ENCODE assay signal across 20 cellular contexts in the genomic region with DNA sequence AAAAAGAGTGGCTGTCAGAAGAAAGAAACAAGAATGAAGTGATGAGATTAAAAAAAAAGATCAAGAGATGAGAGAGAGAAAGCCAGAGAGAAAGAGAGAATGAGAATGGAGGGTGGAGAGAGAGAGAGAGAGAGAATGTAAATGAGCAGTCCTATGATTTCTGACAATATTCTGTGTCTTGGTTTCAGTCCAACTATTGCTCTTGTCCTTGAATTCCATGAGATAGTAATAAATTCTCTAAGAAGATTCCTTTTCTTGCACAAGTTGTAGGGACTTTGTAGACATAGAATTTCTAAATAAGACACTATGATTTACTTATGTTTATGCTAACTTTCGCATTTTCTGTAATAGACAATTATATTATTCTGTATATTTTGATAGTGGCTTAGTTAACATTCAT.
DNase-seq lines count a peak whose midpoint lies in the region; ATAC-seq, FAIRE-seq and TF ChIP-seq lines count a peak whose summit lies in the region.
"Had no signal": no experiment of that assay in that cellular context is flagged by ENCODE, and none has a peak within 500 bp of the region (broad histone marks: within the 10 kb centered on the region; RNA-seq: fewer than 3 reads in every experiment).

No MANE protein-coding gene starts in this region.

- H3K27ac ChIP-seq in astrocyte (ENCODE audit: low read depth, low read length) (no peak overlapping the region), fibroblast of lung (ENCODE audit: insufficient read depth, low read length) (no peak overlapping the region), mesenchymal stem cell (ENCODE audit: low read length, poor library complexity, severe bottlenecking) (no peak overlapping the region), esophagus squamous epithelium (no peak overlapping the region)
- H3K27ac ChIP-seq: 22Rv1; BLaER1 treated with 17β-estradiol and CSF1 and Interleukin-3, amounts not matched to agents 10 nM and 100 nM had no signal

- H2BK12ac ChIP-seq in mesenchymal stem cell (ENCODE audit: low read length in 2 of 2), result no peak overlapping the region

- H2BK120ac ChIP-seq in mesenchymal stem cell (ENCODE audit: low read depth, low read length), result no peak overlapping the region

- H3K36me3 Mint-ChIP-seq in astrocyte (ENCODE audit: low read depth, unreplicated experiment), result no peaks in the 10 kb centered on the region
- H3K36me3 Mint-ChIP-seq: CD4-positive, CD25-positive, alpha-beta regulatory T cell had no signal

- peaks cover 28% of the 10 kb centered on the region for H3K4me1 Mint-ChIP-seq in astrocyte (ENCODE audit: low read depth, unreplicated experiment)
- H3K4me1 Mint-ChIP-seq: CD4-positive, CD25-positive, alpha-beta regulatory T cell had no signal

- no peak overlapping the region for H3K4me3 Mint-ChIP-seq in astrocyte (ENCODE audit: unreplicated experiment)
- H3K4me3 Mint-ChIP-seq: CD4-positive, CD25-positive, alpha-beta regulatory T cell; IgD-negative memory B cell had no signal

- H3K4me2 ChIP-seq in astrocyte (ENCODE audit: low read length), result no peak overlapping the region
- H3K4me2 ChIP-seq in fibroblast of lung (ENCODE audit: extremely low read depth, insufficient read depth, low read length), result no peak overlapping the region
- H3K4me2 ChIP-seq in mesenchymal stem cell (ENCODE audit: low read length, poor library complexity, severe bottlenecking), result no peak overlapping the region
- H3K4me2 ChIP-seq: BLaER1 treated with 17β-estradiol and CSF1 and Interleukin-3, amounts not matched to agents 10 nM and 100 nM had no signal

- H4K20me1 ChIP-seq in astrocyte (ENCODE audit: insufficient read depth, low read length) (no peaks in the 10 kb centered on the region), fibroblast of lung (ENCODE audit: control insufficient read depth, extremely low read depth, insufficient read depth, low read length) (no peaks in the 10 kb centered on the region)
- H4K20me1 ChIP-seq: BLaER1 treated with 17β-estradiol and CSF1 and Interleukin-3, amounts not matched to agents 10 nM and 100 nM had no signal

- no peak overlapping the region for H4K8ac ChIP-seq in mesenchymal stem cell (ENCODE audit: low read length)

- no peak overlapping the region for H3K23ac ChIP-seq in mesenchymal stem cell (ENCODE audit: low read length in 2 of 2)

- H3K9me3 Mint-ChIP-seq in astrocyte (ENCODE audit: unreplicated experiment), result peaks cover 2% of the 10 kb centered on the region

- H2AFZ ChIP-seq in astrocyte (ENCODE audit: low read depth, low read length) (no peak overlapping the region), fibroblast of lung (ENCODE audit: low read length) (no peak overlapping the region), mesenchymal stem cell (ENCODE audit: low read depth, low read length) (no peak overlapping the region)

- no peaks in the 10 kb centered on the region for H3K79me1 ChIP-seq in mesenchymal stem cell (replicated peaks; ENCODE audit: low read length, poor library complexity, severe bottlenecking)

- no peaks in the 10 kb centered on the region for H3K27me3 Mint-ChIP-seq in astrocyte (ENCODE audit: low read depth, unreplicated experiment)
- H3K27me3 Mint-ChIP-seq: CD4-positive, CD25-positive, alpha-beta regulatory T cell; IgD-negative memory B cell had no signal

- FAIRE-seq in astrocyte (lab: Jason Lieb, UNC), result no peak
- FAIRE-seq: G401.6, GM19239, H54 had no signal

- H3K4me3 ChIP-seq in AG10803 (ENCODE audit: low read length) (no peak overlapping the region), astrocyte (ENCODE audit: insufficient read depth, low read depth, low read length) (no peak overlapping the region), fibroblast of lung (replicated peaks in 1 of 4; ENCODE audit: control extremely low read depth in 1 of 4, insufficient read depth in 1 of 4, low read depth in 3 of 4, low read length in 4 of 4) (no peak overlapping the region), mesenchymal stem cell (ENCODE audit: insufficient read depth in 1 of 2, low read depth in 1 of 2, low read length in 2 of 2) (no peak overlapping the region), esophagus squamous epithelium (no peak overlapping the region)
- H3K4me3 ChIP-seq: BLaER1 treated with 17β-estradiol and CSF1 and Interleukin-3, amounts not matched to agents 10 nM and 100 nM had no signal

- H3K27me3 ChIP-seq in astrocyte (ENCODE audit: insufficient read depth, low read length) (no peaks in the 10 kb centered on the region), fibroblast of lung (ENCODE audit: control insufficient read depth, insufficient read depth, low read length) (no peaks in the 10 kb centered on the region), mesenchymal stem cell (ENCODE audit: control insufficient read depth in 1 of 2, insufficient read depth in 1 of 2, low read length in 2 of 2) (no peaks in the 10 kb centered on the region), esophagus squamous epithelium (no peaks in the 10 kb centered on the region)
- H3K27me3 ChIP-seq: BLaER1 treated with 17β-estradiol and CSF1 and Interleukin-3, amounts not matched to agents 10 nM and 100 nM had no signal

- TF ChIP-seq POLR2A in esophagus squamous epithelium (IDR thresholded peaks at IDR 0.05), result no peak

- no CpG with 5 or more reads among the region's 1 CpG for WGBS in mesenchymal stem cell
- WGBS in esophagus squamous epithelium, 2 donors, result 88 to 93% methylated on average over 1 of the region's 1 CpG

- H3K27ac Mint-ChIP-seq in astrocyte (ENCODE audit: unreplicated experiment), result no peak overlapping the region
- H3K27ac Mint-ChIP-seq: CD4-positive, CD25-positive, alpha-beta regulatory T cell; IgD-negative memory B cell had no signal

- TF ChIP-seq CTCF in AG10803 (conservative IDR thresholded peaks at IDR 0.05; ENCODE audit: low read length) (no peak), astrocyte (IDR thresholded peaks at IDR 0.05; ENCODE audit: insufficient read depth, low read depth, low read length) (no peak), fibroblast of lung (conservative IDR thresholded peaks at IDR 0.05 in 1 of 2, IDR thresholded peaks at IDR 0.05 in 1 of 2; ENCODE audit: low read depth in 1 of 2, low read length in 2 of 2) (no peak), esophagus squamous epithelium (IDR thresholded peaks at IDR 0.05) (no peak)

- ATAC-seq in HG03469 (IDR thresholded peaks at IDR 0.05; ENCODE audit: unreplicated experiment) (no peak), SK-N-SH treated with all-trans-retinoic acid at 6 μM for 48 hours (no peak)
- ATAC-seq: HCT116 had no signal

- H3K4ac ChIP-seq in mesenchymal stem cell (ENCODE audit: low read depth in 1 of 2, low read length in 2 of 2), result peak overlapping the region in 1 of 2 experiments; percentile 50

- intact Hi-C loops in esophagus squamous epithelium (cut with DNase I), result no loop called here

- H2BK15ac ChIP-seq in mesenchymal stem cell (ENCODE audit: low read depth, poor library complexity, severe bottlenecking), result no peak overlapping the region

- no peak overlapping the region for H4K91ac ChIP-seq in mesenchymal stem cell (ENCODE audit: low read length)

- DNase-seq in AG10803 (ENCODE audit: low read depth), result peak; percentile 42
- peak; percentile 12 for DNase-seq in astrocyte (ENCODE audit: low read depth)
- peak; percentile 21 to 26 for DNase-seq in fibroblast of lung (ENCODE audit: low read depth in 2 of 2)
- DNase-seq in mesenchymal stem cell, result peak; percentile 38
- DNase-seq in DMS153 (lab: John Stamatoyannopoulos, UW), result no peak
- DNase-seq in esophagus squamous epithelium (lab: John Stamatoyannopoulos, UW), result no peak
- DNase-seq: Calu3; CD4-positive, CD25-positive, alpha-beta regulatory T cell; DMS 273 treated with DMSO at 0.1 percent for 48 hours; DMS79; EL had no signal

- H3K79me2 ChIP-seq in astrocyte (ENCODE audit: insufficient read depth, low read length) (no peaks in the 10 kb centered on the region), fibroblast of lung (ENCODE audit: control insufficient read depth, insufficient read depth, low read length) (no peaks in the 10 kb centered on the region)

- no peak overlapping the region for H3K14ac ChIP-seq in mesenchymal stem cell (ENCODE audit: low read length in 2 of 2)

- no peak overlapping the region for H2AK5ac ChIP-seq in mesenchymal stem cell (ENCODE audit: low read length, severe bottlenecking)

- no peak overlapping the region for H3K18ac ChIP-seq in mesenchymal stem cell (ENCODE audit: low read depth in 1 of 2, low read length in 2 of 2)

- H3K36me3 ChIP-seq in astrocyte (ENCODE audit: insufficient read depth, low read length) (no peaks in the 10 kb centered on the region), fibroblast of lung (ENCODE audit: control insufficient read depth, insufficient read depth, low read length) (no peaks in the 10 kb centered on the region), mesenchymal stem cell (ENCODE audit: control insufficient read depth in 1 of 2, insufficient read depth in 2 of 2, low read depth in 1 of 2, low read length in 2 of 2) (no peaks in the 10 kb centered on the region), esophagus squamous epithelium (no peaks in the 10 kb centered on the region)
- H3K36me3 ChIP-seq: BLaER1 treated with 17β-estradiol and CSF1 and Interleukin-3, amounts not matched to agents 10 nM and 100 nM had no signal

- no peak overlapping the region for H2BK5ac ChIP-seq in mesenchymal stem cell (ENCODE audit: low read depth, low read length, poor library complexity, severe bottlenecking)

- H3K9me3 ChIP-seq in astrocyte (ENCODE audit: insufficient read depth, low read depth, low read length), result no peaks in the 10 kb centered on the region
- H3K9me3 ChIP-seq in fibroblast of lung (ENCODE audit: control insufficient read depth, insufficient read depth, low read depth, low read length), result no peaks in the 10 kb centered on the region
- H3K9me3 ChIP-seq in mesenchymal stem cell (ENCODE audit: control insufficient read depth, low read length), result no peaks in the 10 kb centered on the region
- H3K9me3 ChIP-seq in esophagus squamous epithelium, result no peaks in the 10 kb centered on the region
- H3K9me3 ChIP-seq: BLaER1 treated with 17β-estradiol and CSF1 and Interleukin-3, amounts not matched to agents 10 nM and 100 nM had no signal

- peaks cover 6% of the 10 kb centered on the region for H3K4me1 ChIP-seq in astrocyte (ENCODE audit: insufficient read depth, low read length)
- H3K4me1 ChIP-seq in fibroblast of lung (ENCODE audit: control insufficient read depth, extremely low read depth, insufficient read depth, low read length), result no peaks in the 10 kb centered on the region
- no peaks in the 10 kb centered on the region for H3K4me1 ChIP-seq in mesenchymal stem cell (ENCODE audit: control insufficient read depth, insufficient read depth, low read depth, low read length)
- no peaks in the 10 kb centered on the region for H3K4me1 ChIP-seq in esophagus squamous epithelium
- H3K4me1 ChIP-seq: BLaER1 treated with 17β-estradiol and CSF1 and Interleukin-3, amounts not matched to agents 10 nM and 100 nM had no signal

- H3K9ac ChIP-seq in astrocyte (ENCODE audit: low read length) (no peak overlapping the region), fibroblast of lung (ENCODE audit: insufficient read depth, low read length) (no peak overlapping the region), mesenchymal stem cell (ENCODE audit: low read length) (no peak overlapping the region)
- H3K9ac ChIP-seq: BLaER1 treated with 17β-estradiol and CSF1 and Interleukin-3, amounts not matched to agents 10 nM and 100 nM had no signal

TF ChIP-seq in SK-N-SH treated with all-trans-retinoic acid at 6 μM for 48 hours, 23 proteins besides CTCF, POLR2A, EP300 and RAD21 (continues in another document):
- no peak for TF ChIP-seq BACH2 (CRISPR knock-in tag; IDR thresholded peaks at IDR 0.05; ENCODE audit: borderline replicate concordance)
- TF ChIP-seq ESRRG (CRISPR knock-in tag; IDR thresholded peaks at IDR 0.05), result no peak

Comparison
In these comparisons a context has a peak if more than half of its experiments do, and no peak if none do; other contexts are left out.
1. DNase-seq: peak in AG10803 (single experiment), astrocyte (single experiment), fibroblast of lung (2 of 2) and mesenchymal stem cell (single experiment); none in DMS153 (single experiment) and esophagus squamous epithelium (single experiment).